ENCODE assay signal across 8 cellular contexts in genomic region chr5:177301503-177302165, GRCh38. TPM values are rescaled to one million over a fixed set of nuclear protein-coding genes. Genes with fewer than 3 reads are reported as not detected.
DNase-seq lines count a peak whose midpoint lies in the region; ATAC-seq lines count a peak whose summit lies in the region.

No MANE protein-coding gene starts in this region.

- H3K27me3 ChIP-seq in esophagus (ENCODE audit: control insufficient read depth in 1 of 2, insufficient read depth in 2 of 2, low read length in 2 of 2) (no peaks in the 10 kb centered on the region), skeletal muscle satellite cell (ENCODE audit: control insufficient read depth, insufficient read depth, low read length) (no peaks in the 10 kb centered on the region)

- peaks cover 0 to 2% of the 10 kb centered on the region in 2 donors for H3K36me3 ChIP-seq in esophagus (ENCODE audit: control insufficient read depth in 2 of 2, insufficient read depth in 2 of 2, low read length in 1 of 2)
- peaks cover 56% of the 10 kb centered on the region for H3K36me3 ChIP-seq in skeletal muscle satellite cell (ENCODE audit: insufficient read depth, low read length)

- H3K9ac ChIP-seq in skeletal muscle satellite cell (ENCODE audit: low read depth, low read length) = no peak overlapping the region

- H3K4me3 ChIP-seq in esophagus (ENCODE audit: low read depth in 1 of 2, low read length in 2 of 2) (peak overlapping the region; percentile 90 to 94), skeletal muscle satellite cell (ENCODE audit: low read length) (no peak overlapping the region)

- no peaks in the 10 kb centered on the region for H3K9me3 ChIP-seq in esophagus (ENCODE audit: control insufficient read depth in 2 of 2, insufficient read depth in 1 of 2, low read depth in 1 of 2, low read length in 1 of 2)
- no peaks in the 10 kb centered on the region for H3K9me3 ChIP-seq in skeletal muscle satellite cell (replicated peaks; ENCODE audit: low read length)

- 38 to 45% methylated on average over 7 of the region's 7 CpGs for WGBS in esophagus, 2 donors

- H3K27ac ChIP-seq in esophagus (ENCODE audit: low read depth in 2 of 2, low read length in 1 of 2) = peak overlapping the region; percentile 88 to 99

- H3K4me1 ChIP-seq in esophagus (ENCODE audit: control insufficient read depth in 2 of 2, insufficient read depth in 2 of 2, low read length in 1 of 2) (peaks cover 6 to 15% of the 10 kb centered on the region in 2 donors), skeletal muscle satellite cell (ENCODE audit: control insufficient read depth, insufficient read depth, low read length) (peaks cover 41% of the 10 kb centered on the region)

- H3K4me2 ChIP-seq in skeletal muscle satellite cell (ENCODE audit: low read length) = peak overlapping the region; percentile 84

- DNase-seq in NCI-H1417 (lab: John Stamatoyannopoulos, UW) = peak in 2 of 3 experiments; percentile 31 to 35
- DNase-seq in NCI-H1417 treated with DMSO at 0.1 percent for 48 hours (lab: John Stamatoyannopoulos, UW) = no peak
- peak; percentile 96 for DNase-seq in NCI-H345 (lab: John Stamatoyannopoulos, UW)
- DNase-seq in central memory CD4-positive, alpha-beta T cell = no peak
- no peak for DNase-seq in NK-92 (lab: John Stamatoyannopoulos, UW; ENCODE audit: unreplicated experiment)

- no peak for ATAC-seq in GM19395 (IDR thresholded peaks at IDR 0.05; ENCODE audit: unreplicated experiment)

RNA-seq across cellular contexts. Expression of gene RAB24, which starts 1.9 kb away (rescaled TPM):
- 10 to 100 TPM; 60.0 to 80.2 TPM for polyA plus RNA-seq in esophagus
- total RNA-seq in skeletal muscle satellite cell (2012; rRNA removed) = 9.6 TPM in 2 replicates

RNA-seq across cellular contexts. Expression of gene PRELID1, which starts 2.0 kb away (rescaled TPM):
- 100 to 1,000 TPM; 120 to 135 TPM for polyA plus RNA-seq in esophagus
- 135 and 214 TPM in 2 replicates for total RNA-seq in skeletal muscle satellite cell (2012; rRNA removed)

RNA-seq across cellular contexts. Expression of gene MXD3, which starts 10.1 kb away (rescaled TPM):
- 10 to 100 TPM; 14.4 to 32.3 TPM for polyA plus RNA-seq in esophagus
- 2.3 and 3.5 TPM in 2 replicates for total RNA-seq in skeletal muscle satellite cell (2012; rRNA removed)

RNA-seq across cellular contexts. Expression of gene LMAN2, which starts 49.8 kb away (rescaled TPM):
- 100 to 1,000 TPM in 1 of 2 donors, 10 to 100 TPM in 1; 84.0 to 190 TPM for polyA plus RNA-seq in esophagus
- 285 and 302 TPM in 2 replicates for total RNA-seq in skeletal muscle satellite cell (2012; rRNA removed)

RNA-seq across cellular contexts. Expression of gene RGS14, which starts 56.1 kb away (rescaled TPM):
- polyA plus RNA-seq in esophagus = 10 to 100 TPM; 49.7 to 74.5 TPM
- 4.6 and 7.2 TPM in 2 replicates for total RNA-seq in skeletal muscle satellite cell (2012; rRNA removed)

Comparison
In these comparisons a context has a peak if more than half of its experiments do, and no peak if none do; other contexts are left out.
1. DNase-seq: peak in NCI-H1417 (2 of 3) and NCI-H345 (single experiment); none in NCI-H1417 treated with DMSO at 0.1 percent for 48 hours (single experiment), central memory CD4-positive, alpha-beta T cell (single experiment) and NK-92 (single experiment).